In the genomic region with DNA sequence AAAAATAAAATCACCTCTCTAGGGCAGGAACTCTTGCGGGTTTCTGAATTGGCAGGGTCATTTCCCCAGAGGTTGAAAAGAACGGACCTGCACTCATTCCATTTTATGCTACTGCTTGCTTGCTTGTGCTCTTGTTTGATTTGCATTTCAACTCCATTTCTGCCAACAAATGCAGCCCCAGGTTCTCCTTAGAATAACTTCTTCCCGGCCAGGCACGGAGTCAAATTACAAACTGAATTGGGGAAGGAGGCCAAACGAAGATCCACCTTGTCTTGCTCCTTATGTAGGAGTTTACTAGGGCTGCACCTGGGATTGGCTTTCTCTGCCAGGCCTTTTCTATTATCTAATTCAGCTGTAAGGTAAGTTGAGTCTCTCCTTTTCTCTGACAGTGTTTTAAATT, we compare ENCODE assay signal across 14 cellular contexts.
DNase-seq lines count a peak whose midpoint lies in the region; ATAC-seq and TF ChIP-seq lines count a peak whose summit lies in the region.
"Had no signal": no experiment of that assay in that cellular context is flagged by ENCODE, and none has a peak within 500 bp of the region (broad histone marks: within the 10 kb centered on the region; RNA-seq: fewer than 3 reads in every experiment).

No MANE protein-coding gene starts in this region.

- H3K27ac ChIP-seq in mesendoderm (ENCODE audit: low read depth, low read length) (no peak overlapping the region), GM23248 (no peak overlapping the region)
- H3K27ac ChIP-seq: adrenal gland, psoas muscle had no signal

- H3K56ac ChIP-seq in mesendoderm (ENCODE audit: low read length): no peak overlapping the region

- H3K4me2 ChIP-seq in mesendoderm (ENCODE audit: low read length) (no peak overlapping the region), GM23248 (ENCODE audit: unreplicated experiment) (no peak overlapping the region)

- no peak for ATAC-seq in GM21447 (IDR thresholded peaks at IDR 0.05; ENCODE audit: unreplicated experiment)
- ATAC-seq: activated CD4-positive, alpha-beta T cell treated with anti-CD3 and anti-CD28 coated beads for 36 hours; activated T-cell treated with anti-CD3 and anti-CD28 coated beads, Interleukin-2, amount 50 U/mL, for 4 hours; mucosa of descending colon; psoas muscle had no signal

- H3K79me2 ChIP-seq in mesendoderm (ENCODE audit: control insufficient read depth, insufficient read depth, low read length): no peaks in the 10 kb centered on the region
- no peaks in the 10 kb centered on the region for H3K79me2 ChIP-seq in GM23248 (ENCODE audit: insufficient read depth)

- H3K9me3 ChIP-seq in GM23248 (ENCODE audit: low read depth): no peaks in the 10 kb centered on the region
- H3K9me3 ChIP-seq: adrenal gland, mucosa of descending colon, psoas muscle had no signal

- no peak overlapping the region for H3K23ac ChIP-seq in mesendoderm (ENCODE audit: low read length)

- H2BK5ac ChIP-seq in mesendoderm (ENCODE audit: low read length): no peak overlapping the region

- no peak overlapping the region for H3K4ac ChIP-seq in mesendoderm (ENCODE audit: low read depth, low read length)

- H2BK120ac ChIP-seq in mesendoderm (ENCODE audit: low read depth, low read length): no peak overlapping the region

- H3K27me3 ChIP-seq in mesendoderm (ENCODE audit: insufficient read depth, low read length, poor library complexity) (no peaks in the 10 kb centered on the region), GM23248 (replicated peaks; ENCODE audit: insufficient read depth) (no peaks in the 10 kb centered on the region)
- H3K27me3 ChIP-seq: adrenal gland had no signal

- H4K5ac ChIP-seq in mesendoderm (ENCODE audit: low read length): no peak overlapping the region

- H3K9me2 ChIP-seq in GM23248 (ENCODE audit: insufficient read depth): no peaks in the 10 kb centered on the region

- H3K79me1 ChIP-seq in mesendoderm (ENCODE audit: low read length): no peaks in the 10 kb centered on the region

- H3K9ac ChIP-seq in mesendoderm (ENCODE audit: low read length) (no peak overlapping the region), GM23248 (no peak overlapping the region)

- H2AK5ac ChIP-seq in mesendoderm (ENCODE audit: low read length): no peak overlapping the region

- no peak overlapping the region for H3K18ac ChIP-seq in mesendoderm (ENCODE audit: low read length)

- H2BK15ac ChIP-seq in mesendoderm (replicated peaks; ENCODE audit: low read depth): no peak overlapping the region

- H3K4me1 ChIP-seq in mesendoderm (ENCODE audit: control insufficient read depth, low read depth, low read length) (no peaks in the 10 kb centered on the region), GM23248 (ENCODE audit: insufficient read depth) (peaks cover 37% of the 10 kb centered on the region)
- H3K4me1 ChIP-seq: adrenal gland, psoas muscle had no signal

- no peak overlapping the region for H2AFZ ChIP-seq in GM23248

- H3K36me3 ChIP-seq in mesendoderm (ENCODE audit: control insufficient read depth, insufficient read depth, low read length) (no peaks in the 10 kb centered on the region), GM23248 (ENCODE audit: low read depth) (no peaks in the 10 kb centered on the region)
- H3K36me3 ChIP-seq: adrenal gland had no signal

- no peaks in the 10 kb centered on the region for H4K20me1 ChIP-seq in GM23248 (ENCODE audit: insufficient read depth)

- no CpG with 5 or more reads among the region's 5 CpGs for WGBS in mesendoderm (ENCODE audit: extremely low coverage, insufficient coverage, low lambda C conversion rate)
- 95 to 99% methylated on average over 5 of the region's 5 CpGs for WGBS in GM23248 (ENCODE audit: low coverage in 1 of 2, low lambda C conversion rate in 2 of 2, missing lambda C conversion rate in 2 of 2), 2 experiments

- DNase-seq in ELF-1 (ENCODE audit: low read depth, low spot score) (peak; percentile 44), NCI-H526 treated with DMSO at 0.1 percent for 48 hours (lab: John Stamatoyannopoulos, UW) (peak; percentile 63), choroid plexus epithelial cell (ENCODE audit: low read depth) (peak; percentile 47), mesendoderm (peak; percentile 50), NCI-H1092 (lab: John Stamatoyannopoulos, UW) (no peak), GM23248 (no peak), AML-193 (lab: John Stamatoyannopoulos, UW) (no peak)
- DNase-seq: activated CD4-positive, alpha-beta T cell treated with anti-CD3 and anti-CD28 coated beads for 36 hours; activated T-cell treated with anti-CD3 and anti-CD28 coated beads, Interleukin-2, amount 50 U/mL, for 4 hours; adrenal gland; mucosa of descending colon; NCI-H226; psoas muscle had no signal

- in situ Hi-C loops in GM23248 (cut with MboI): no loop called here

- H3F3A ChIP-seq in GM23248 (ENCODE audit: insufficient read depth): peaks cover 39% of the 10 kb centered on the region

- H3K4me3 ChIP-seq in choroid plexus epithelial cell (ENCODE audit: low read depth, low read length) (no peak overlapping the region), mesendoderm (ENCODE audit: low read length) (no peak overlapping the region), GM23248 (no peak overlapping the region)
- H3K4me3 ChIP-seq: adrenal gland, mucosa of descending colon, psoas muscle had no signal

- H4K8ac ChIP-seq in mesendoderm (ENCODE audit: low read depth, low read length): no peak overlapping the region

- no peak for TF ChIP-seq CTCF in choroid plexus epithelial cell (conservative IDR thresholded peaks at IDR 0.05; ENCODE audit: low read depth, low read length)

Comparison
In these comparisons a context has a peak if more than half of its experiments do, and no peak if none do; other contexts are left out.
1. DNase-seq: peak in ELF-1 (single experiment), NCI-H526 treated with DMSO at 0.1 percent for 48 hours (single experiment), choroid plexus epithelial cell (single experiment) and mesendoderm (single experiment); none in NCI-H1092 (single experiment), GM23248 (single experiment) and AML-193 (0 of 2).